Comparison of ENCODE assay signal across 10 cellular contexts in genomic region chr5:142816577-142816976, GRCh38. TPM values are rescaled to one million over a fixed set of nuclear protein-coding genes. Genes with fewer than 3 reads are reported as not detected.
A peak's percentile ranks its signal among the peaks of the same experiment; 100 is the strongest.
DNase-seq lines count a peak whose midpoint lies in the region; ATAC-seq and TF ChIP-seq lines count a peak whose summit lies in the region.
"Had no signal": no experiment of that assay in that cellular context is flagged by ENCODE, and none has a peak within 500 bp of the region (broad histone marks: within the 10 kb centered on the region; RNA-seq: fewer than 3 reads in every experiment).

No MANE protein-coding gene starts in this region.

- ATAC-seq in gastroesophageal sphincter = no peak

- no peaks in the 10 kb centered on the region for H3K79me2 ChIP-seq in MM.1S (ENCODE audit: low read length)

- H3K27ac ChIP-seq in breast epithelium (peak overlapping the region; percentile 78 to 87), gastroesophageal sphincter (peak overlapping the region in 1 of 4 donors; percentile 31), MM.1S (ENCODE audit: low read length) (no peak overlapping the region)

- intact Hi-C loops in breast epithelium (cut with DNase I; ENCODE audit: low total_unique reads) = no loop called here

- H3K9ac ChIP-seq in MM.1S (ENCODE audit: low read length) = no peak overlapping the region

- H2AFZ ChIP-seq in MM.1S (ENCODE audit: low read length) = no peak overlapping the region

- H3K4me3 ChIP-seq in breast epithelium (peak overlapping the region in 1 of 3 donors; percentile 2), gastroesophageal sphincter (no peak overlapping the region), MM.1S (ENCODE audit: low read length) (no peak overlapping the region)

- no peak overlapping the region for H3K4me2 ChIP-seq in MM.1S (ENCODE audit: low read depth, low read length)

- no peak for TF ChIP-seq EP300 in gastroesophageal sphincter (IDR thresholded peaks at IDR 0.05)

- no peaks in the 10 kb centered on the region for H4K20me1 ChIP-seq in MM.1S (ENCODE audit: insufficient read depth, low read length)

- no peak for TF ChIP-seq CTCF in breast epithelium (IDR thresholded peaks at IDR 0.05)
- TF ChIP-seq CTCF in gastroesophageal sphincter (IDR thresholded peaks at IDR 0.05) = no peak
- TF ChIP-seq CTCF in MM.1S (IDR thresholded peaks at IDR 0.05; ENCODE audit: low read length) = no peak

- 78% methylated on average over 3 of the region's 3 CpGs; no CpG with 5 or more reads in 1 of the 2 donors for WGBS in gastroesophageal sphincter (ENCODE audit: low coverage in 1 of 2), 2 donors

- no peaks in the 10 kb centered on the region for H3F3A ChIP-seq in MM.1S (ENCODE audit: insufficient read depth, low read length)

- in situ Hi-C loops in ACHN (cut with HindIII; ENCODE audit: low pct_ligation_motif_present, low pct_unique_long_range_greater_than_20kb, low sequenced_read_pairs) = no loop called here

- H3K27me3 ChIP-seq in breast epithelium = no peaks in the 10 kb centered on the region
- H3K27me3 ChIP-seq in gastroesophageal sphincter = no peaks in the 10 kb centered on the region
- H3K27me3 ChIP-seq in MM.1S (replicated peaks; ENCODE audit: insufficient read depth, low read length) = no peaks in the 10 kb centered on the region

- TF ChIP-seq POLR2A in breast epithelium (IDR thresholded peaks at IDR 0.05) (no peak), gastroesophageal sphincter (IDR thresholded peaks at IDR 0.05) (no peak)

- H3K4me1 ChIP-seq in breast epithelium (peaks cover 35 to 45% of the 10 kb centered on the region in 2 donors), gastroesophageal sphincter (peaks cover 7 to 64% (median 43%) of the 10 kb centered on the region in 3 donors), MM.1S (ENCODE audit: low read length) (no peaks in the 10 kb centered on the region)

- H3K36me3 ChIP-seq in breast epithelium (no peaks in the 10 kb centered on the region), gastroesophageal sphincter (no peaks in the 10 kb centered on the region), MM.1S (replicated peaks; ENCODE audit: insufficient read depth, low read length) (no peaks in the 10 kb centered on the region)

- H3K9me3 ChIP-seq in breast epithelium (no peaks in the 10 kb centered on the region), gastroesophageal sphincter (peaks cover 0 to 9% (median 0%) of the 10 kb centered on the region in 3 donors), MM.1S (replicated peaks; ENCODE audit: insufficient read depth, low read length) (no peaks in the 10 kb centered on the region)

- H3K9me2 ChIP-seq in MM.1S (replicated peaks; ENCODE audit: insufficient read depth, low read length) = no peaks in the 10 kb centered on the region

- DNase-seq in Ammon's horn (ENCODE audit: low spot score) (peak; percentile 73), Kasumi-1 (lab: John Stamatoyannopoulos, UW) (peak; percentile 6 to 50), breast epithelium (ENCODE audit: low spot score in 2 of 2) (peak in 1 of 2 donors; percentile 50), medulla oblongata (ENCODE audit: extremely low spot score) (peak; percentile 51), ACHN (no peak), MM.1S (no peak)
- DNase-seq in stimulated activated CD4-positive, alpha-beta T cell treated with anti-CD3 and anti-CD28 coated beads, Interleukin-2, amount 100 ng/mL, for 24 hours = no peak
- DNase-seq: naive B cell, SHP77 treated with DMSO at 0.1 percent for 48 hours had no signal

RNA-seq across cellular contexts. Expression of gene ARHGAP26, which starts 46.4 kb away (rescaled TPM):
- total RNA-seq in breast epithelium (10 to 100 TPM; 33.1 to 89.0 (median 56.4) TPM), gastroesophageal sphincter (10 to 100 TPM; 15.2 to 41.7 (median 31.7) TPM)

Comparison
In these comparisons a context has a peak if more than half of its experiments do, and no peak if none do; other contexts are left out.
1. DNase-seq: peak in Ammon's horn (single experiment), Kasumi-1 (2 of 2) and medulla oblongata (single experiment); none in ACHN (single experiment), MM.1S (single experiment) and stimulated activated CD4-positive, alpha-beta T cell treated with anti-CD3 and anti-CD28 coated beads, Interleukin-2, amount 100 ng/mL, for 24 hours (0 of 2).